ENCODE assay signal across 20 cellular contexts in genomic region chr10:69461327-69462025, GRCh38. TPM values are rescaled to one million over a fixed set of nuclear protein-coding genes. Genes with fewer than 3 reads are reported as not detected.
A peak's percentile ranks its signal among the peaks of the same experiment; 100 is the strongest.
DNase-seq lines count a peak whose midpoint lies in the region; ATAC-seq and TF ChIP-seq lines count a peak whose summit lies in the region.
"Had no signal": no experiment of that assay in that cellular context is flagged by ENCODE, and none has a peak within 500 bp of the region (broad histone marks: within the 10 kb centered on the region; RNA-seq: fewer than 3 reads in every experiment).

No MANE protein-coding gene starts in this region.

- no peak for DNase-seq in adipocyte (ENCODE audit: low read depth)
- no peak for DNase-seq in right atrium auricular region (ENCODE audit: low spot score)
- peak; percentile 75 for DNase-seq in renal cortical epithelial cell (ENCODE audit: low read depth)
- no peak for DNase-seq in NCI-H1694 treated with DMSO at 0.1 percent for 48 hours (lab: John Stamatoyannopoulos, UW)
- DNase-seq in NCI-H1105 treated with DMSO at 0.1 percent for 48 hours (lab: John Stamatoyannopoulos, UW) = no peak
- no peak for DNase-seq in H9
- DNase-seq: activated effector memory CD4-positive, alpha-beta T cell treated with anti-CD3 and anti-CD28 coated beads, Interleukin-2, amount 50 U/mL, for 16 hours; CD4-positive, alpha-beta T cell; MG63; naive B cell; NCI-H1930; NCI-H526; PC-9; stimulated activated CD4-positive, alpha-beta T cell treated with anti-CD3 and anti-CD28 coated beads, Interleukin-2, amount 100 ng/mL, for 24 hours; SW 1271 had no signal

- no peaks in the 10 kb centered on the region for H3K23me2 ChIP-seq in H9 (ENCODE audit: insufficient read length, low read depth, low read length, poor library complexity, severe bottlenecking)

- H3K9me3 ChIP-seq in BLaER1 (no peaks in the 10 kb centered on the region), adipocyte (ENCODE audit: control insufficient read depth, low read length) (no peaks in the 10 kb centered on the region), right atrium auricular region (no peaks in the 10 kb centered on the region), H9 (ENCODE audit: control insufficient read depth, low read depth, low read length) (no peaks in the 10 kb centered on the region)
- H3K9me3 ChIP-seq: MG63, thoracic aorta had no signal

- H3K18ac ChIP-seq in H9 (ENCODE audit: insufficient read length, low read depth, low read length) = no peak overlapping the region

- no peak overlapping the region for H2BK12ac ChIP-seq in H9 (ENCODE audit: insufficient read length, low read depth, low read length)

- H3K79me1 ChIP-seq in H9 (ENCODE audit: insufficient read depth, low read depth, low read length, poor library complexity, severe bottlenecking) = no peaks in the 10 kb centered on the region

- no peak overlapping the region for H4K8ac ChIP-seq in H9 (replicated peaks; ENCODE audit: insufficient read length, low read depth, low read length)

- peak overlapping the region; percentile 81 for H3K4me2 ChIP-seq in BLaER1
- no peak overlapping the region for H3K4me2 ChIP-seq in H9 (ENCODE audit: insufficient read depth, insufficient read length, low read length)

- peaks cover 3% of the 10 kb centered on the region in 2 experiments; a peak in 2 of 4 replicates for H3K4me1 Mint-ChIP-seq in H9

- no peak overlapping the region for H3K4me3 ChIP-seq in BLaER1
- H3K4me3 ChIP-seq in adipocyte (ENCODE audit: low read length) = peak overlapping the region; percentile 13
- no peak overlapping the region for H3K4me3 ChIP-seq in right atrium auricular region
- H3K4me3 ChIP-seq: MG63, PC-9, thoracic aorta had no signal

- H3K36me3 Mint-ChIP-seq in H9 (ENCODE audit: insufficient read depth in 1 of 3, low read depth in 3 of 3) = no peaks in the 10 kb centered on the region; a peak in 1 of 7 replicates
- H3K36me3 Mint-ChIP-seq: naive B cell had no signal

- peaks cover 59% of the 10 kb centered on the region for H3K4me1 ChIP-seq in BLaER1
- peaks cover 43% of the 10 kb centered on the region for H3K4me1 ChIP-seq in adipocyte (ENCODE audit: control insufficient read depth, insufficient read depth, low read length)
- peaks cover 0 to 73% of the 10 kb centered on the region in 2 donors for H3K4me1 ChIP-seq in right atrium auricular region
- peaks cover 5% of the 10 kb centered on the region; the same call in 1 of the 2 replicates for H3K4me1 ChIP-seq in H9 (ENCODE audit: insufficient read depth, low read length)

- ATAC-seq in HG03342 (IDR thresholded peaks at IDR 0.05; ENCODE audit: unreplicated experiment) = no peak

- H3K36me3 ChIP-seq in BLaER1 (no peaks in the 10 kb centered on the region), adipocyte (ENCODE audit: control insufficient read depth, insufficient read depth, low read length, severe bottlenecking) (peaks cover 3% of the 10 kb centered on the region), right atrium auricular region (no peaks in the 10 kb centered on the region)
- H3K36me3 ChIP-seq: MG63, thoracic aorta had no signal

- H3K9ac ChIP-seq in BLaER1 (no peak overlapping the region), adipocyte (ENCODE audit: low read length) (peak overlapping the region; percentile 43), H9 (ENCODE audit: extremely low read depth, insufficient read length, low read length) (no peak overlapping the region)

- WGBS in H9 (ENCODE audit: extremely low coverage, insufficient read length, low lambda C conversion rate) = no CpG with 5 or more reads among the region's 5 CpGs

- H3K14ac ChIP-seq in H9 (ENCODE audit: insufficient read depth, low read length) = no peak overlapping the region

- H2BK5ac ChIP-seq in H9 (ENCODE audit: insufficient read length, low read length) = no peak overlapping the region

- no peak overlapping the region for H2BK15ac ChIP-seq in H9 (ENCODE audit: low read depth, low read length)

- no peak overlapping the region for H2BK120ac ChIP-seq in H9 (ENCODE audit: low read depth, low read length, poor library complexity, severe bottlenecking)

- no peak overlapping the region for H4K5ac ChIP-seq in H9 (ENCODE audit: insufficient read length, low read depth, low read length)

- TF ChIP-seq CTCF in right atrium auricular region (IDR thresholded peaks at IDR 0.05) = no peak
- TF ChIP-seq CTCF in H9 (conservative IDR thresholded peaks at IDR 0.05) = no peak

- H4K20me1 ChIP-seq in BLaER1 = no peaks in the 10 kb centered on the region
- no peaks in the 10 kb centered on the region for H4K20me1 ChIP-seq in H9 (ENCODE audit: control insufficient read depth, insufficient read depth, insufficient read length)

- no peak overlapping the region for H3T11ph ChIP-seq in H9 (ENCODE audit: low read length)

- H3K27ac Mint-ChIP-seq in H9 = no peak overlapping the region
- H3K27ac Mint-ChIP-seq: CD4-positive, alpha-beta T cell; naive B cell had no signal

- no peak overlapping the region for H3K23ac ChIP-seq in H9 (ENCODE audit: insufficient read length, low read depth, low read length)

- no peaks in the 10 kb centered on the region for H3K9me3 Mint-ChIP-seq in H9
- H3K9me3 Mint-ChIP-seq: CD4-positive, alpha-beta T cell; naive B cell had no signal

- H4K91ac ChIP-seq in H9 (ENCODE audit: insufficient read length, low read depth, low read length) = no peak overlapping the region

- no peak overlapping the region for H2BK20ac ChIP-seq in H9 (ENCODE audit: low read depth, low read length, poor library complexity, severe bottlenecking)

- H3K27me3 ChIP-seq in BLaER1 (no peaks in the 10 kb centered on the region), adipocyte (replicated peaks; ENCODE audit: control insufficient read depth, insufficient read depth, low read length) (no peaks in the 10 kb centered on the region), right atrium auricular region (no peaks in the 10 kb centered on the region), H9 (ENCODE audit: insufficient read depth, low read length) (no peaks in the 10 kb centered on the region)
- H3K27me3 ChIP-seq: MG63 had no signal

- H3K4ac ChIP-seq in H9 (ENCODE audit: low read depth, low read length) = no peak overlapping the region

- 0 out of 2 replicates have a peak, but pooled peaks cover 2% of the 10 kb centered on the region for H3K79me2 ChIP-seq in H9 (ENCODE audit: insufficient read depth, low read length)

- H3K4me3 Mint-ChIP-seq in H9 = no peak overlapping the region
- H3K4me3 Mint-ChIP-seq: CD4-positive, alpha-beta T cell; naive B cell had no signal

- no peak overlapping the region for H2AK5ac ChIP-seq in H9 (ENCODE audit: insufficient read length, low read length)

- H3K56ac ChIP-seq in H9 (ENCODE audit: insufficient read length, low read depth, low read length) = no peak overlapping the region

- H3K27ac ChIP-seq in BLaER1 = peak overlapping the region; percentile 33
- peak overlapping the region; percentile 30 to 49 for H3K27ac ChIP-seq in right atrium auricular region
- H3K27ac ChIP-seq in H9 (ENCODE audit: insufficient read length, low read depth, low read length) = no peak overlapping the region
- H3K27ac ChIP-seq: thoracic aorta, VCaP had no signal

- no peaks in the 10 kb centered on the region; the same call in 1 of the 2 replicates for H3K27me3 Mint-ChIP-seq in H9 (ENCODE audit: low read depth)
- H3K27me3 Mint-ChIP-seq: CD4-positive, alpha-beta T cell; naive B cell had no signal

- H2AFZ ChIP-seq in H9 (ENCODE audit: low read length) = no peak overlapping the region
- H2AFZ ChIP-seq: PC-9 had no signal

RNA-seq across cellular contexts. Expression of gene TSPAN15, which starts 10.2 kb away (rescaled TPM):
- total RNA-seq in right atrium auricular region (1 to 10 TPM; 6.6 to 7.7 TPM), renal cortical epithelial cell (56.6 and 63.0 TPM in 2 replicates), H9 (2021) (7.7 and 7.8 TPM in 2 replicates)

RNA-seq across cellular contexts. Expression of gene TACR2, which starts 44.8 kb away (rescaled TPM):
- total RNA-seq in right atrium auricular region (under 1 TPM; 0.24 to 0.41 TPM), renal cortical epithelial cell (0.05 TPM in 1 of 2 replicates, not detected in the other), H9 (2021) (not detected in 2 replicates)
- total RNA-seq: A172; CD4-positive, alpha-beta T cell; PC-9 had no signal
